In the genomic region with DNA sequence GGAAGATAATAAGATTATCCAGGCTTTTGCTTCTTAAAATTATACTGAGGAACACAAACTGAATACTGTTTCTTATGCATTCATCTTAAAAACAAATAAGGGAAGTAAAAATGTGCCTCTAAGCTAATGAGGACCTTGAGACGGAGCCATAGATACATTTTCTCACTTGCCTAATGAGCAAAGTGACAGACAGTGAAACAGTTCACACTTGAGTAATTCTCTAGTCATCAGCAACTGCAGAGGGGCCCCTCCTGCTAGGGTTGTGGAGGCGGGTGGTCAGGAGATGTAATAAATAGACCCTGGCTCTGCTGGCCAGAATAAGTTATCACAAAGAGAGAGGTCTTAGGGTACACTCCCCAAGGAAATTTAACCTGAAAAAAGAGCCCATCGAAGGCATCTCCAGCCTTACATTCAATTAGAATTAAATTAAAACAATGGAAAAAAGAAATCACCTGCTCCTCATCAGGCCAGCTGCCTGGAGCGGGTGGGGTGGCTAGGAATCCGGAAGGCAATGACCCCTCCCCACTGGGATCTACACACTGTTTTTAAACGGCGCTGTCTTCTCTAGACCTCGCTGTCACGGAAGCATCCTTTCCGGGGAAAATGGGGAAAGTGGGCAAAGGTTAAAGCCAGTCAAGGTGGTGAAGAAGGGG, we compare ENCODE assay signal across 1 cellular context.
TF ChIP-seq lines count a peak whose summit lies in the region.

No MANE protein-coding gene starts in this region.

TF ChIP-seq in HepG2, 621 proteins besides CTCF, POLR2A, EP300 and RAD21:
- no peak for TF ChIP-seq KDM3A (CRISPR knock-in tag; IDR thresholded peaks at IDR 0.05; ENCODE audit: low read depth)
- TF ChIP-seq AGO1 (IDR thresholded peaks at IDR 0.05; ENCODE audit: low read depth, low read length, poor library complexity, severe bottlenecking), result no peak
- no peak for TF ChIP-seq ZNF430 (CRISPR knock-in tag; IDR thresholded peaks at IDR 0.05)
- no peak for TF ChIP-seq ZNF124 (CRISPR knock-in tag; IDR thresholded peaks at IDR 0.05)
- TF ChIP-seq ARID5B (CRISPR knock-in tag; IDR thresholded peaks at IDR 0.05), result no peak
